Comparison of ENCODE assay signal across 11 cellular contexts in genomic region chr10:116120688-116121087, GRCh38.
DNase-seq lines count a peak whose midpoint lies in the region; ATAC-seq and TF ChIP-seq lines count a peak whose summit lies in the region.
"Had no signal": no experiment of that assay in that cellular context is flagged by ENCODE, and none has a peak within 500 bp of the region (broad histone marks: within the 10 kb centered on the region; RNA-seq: fewer than 3 reads in every experiment).

No MANE protein-coding gene starts in this region.

- ATAC-seq in SK-N-SH treated with all-trans-retinoic acid at 6 μM for 48 hours, result no peak
- ATAC-seq in GM21423 (IDR thresholded peaks at IDR 0.05; ENCODE audit: unreplicated experiment), result no peak
- ATAC-seq in aorta (ENCODE audit: low FRiP score), result no peak
- ATAC-seq in HG03571 (IDR thresholded peaks at IDR 0.05; ENCODE audit: unreplicated experiment), result no peak
- ATAC-seq: naive thymus-derived CD8-positive, alpha-beta T cell had no signal

- TF ChIP-seq CTCF in SK-N-SH (IDR thresholded peaks at IDR 0.05), result peak; percentile 17; the same call in 1 of the 2 replicates
- TF ChIP-seq CTCF in LNCAP (IDR thresholded peaks at IDR 0.05), result peak; percentile 39
- peak; percentile 44 for TF ChIP-seq CTCF in epithelial cell of proximal tubule (conservative IDR thresholded peaks at IDR 0.05; ENCODE audit: low read depth, low read length)
- peak; percentile 18 for TF ChIP-seq CTCF in osteoblast (IDR thresholded peaks at IDR 0.05; ENCODE audit: extremely low read depth, low read depth, low read length)

- H3K9me3 ChIP-seq in SK-N-SH (no peaks in the 10 kb centered on the region), osteoblast (ENCODE audit: low read depth, low read length) (no peaks in the 10 kb centered on the region), aorta (ENCODE audit: control insufficient read depth, low read length) (no peaks in the 10 kb centered on the region)

- H4K20me1 ChIP-seq in SK-N-SH (ENCODE audit: insufficient read depth) (no peaks in the 10 kb centered on the region), osteoblast (ENCODE audit: insufficient read depth, low read length) (no peaks in the 10 kb centered on the region)

- H3K27me3 ChIP-seq in SK-N-SH (ENCODE audit: insufficient read depth) (no peaks in the 10 kb centered on the region), osteoblast (ENCODE audit: insufficient read depth, low read length) (no peaks in the 10 kb centered on the region), aorta (ENCODE audit: control insufficient read depth in 1 of 2, insufficient read depth in 2 of 2, low read length in 1 of 2) (no peaks in the 10 kb centered on the region)

- H3K4me2 ChIP-seq in SK-N-SH, result no peak overlapping the region
- no peak overlapping the region for H3K4me2 ChIP-seq in osteoblast (ENCODE audit: insufficient read depth, low read length)

- H3K4me3 ChIP-seq in SK-N-SH (ENCODE audit: low read depth in 2 of 2, low read length in 1 of 2) (no peak overlapping the region), epithelial cell of proximal tubule (ENCODE audit: low read depth, low read length) (no peak overlapping the region), osteoblast (ENCODE audit: insufficient read depth, low read length) (no peak overlapping the region), aorta (ENCODE audit: low read length in 2 of 2) (no peak overlapping the region)

- intact Hi-C loops in aorta (cut with DNase I), result no loop called here

- no peaks in the 10 kb centered on the region for H3K36me3 ChIP-seq in SK-N-SH (replicated peaks in 1 of 2; ENCODE audit: control insufficient read depth in 1 of 2, insufficient read depth in 2 of 2, low read length in 1 of 2)
- H3K36me3 ChIP-seq in osteoblast (ENCODE audit: insufficient read depth, low read length), result no peaks in the 10 kb centered on the region
- no peaks in the 10 kb centered on the region for H3K36me3 ChIP-seq in aorta (ENCODE audit: control insufficient read depth in 1 of 2, insufficient read depth in 2 of 2, low read length in 1 of 2)

- WGBS in SK-N-SH (ENCODE audit: low lambda C conversion rate), result 49% methylated on average over 9 of the region's 9 CpGs
- 62 to 67% methylated on average over 9 of the region's 9 CpGs for WGBS in aorta, 2 donors

- POLR2A ChIA-PET in SK-N-SH (lab: Yijun Ruan, JAX), result interaction anchor here (0.6 kb wide), 1 partner anchor 10 kb away, joined by 3 read pairs; no protein-coding TSS in a partner anchor

- CTCF ChIA-PET in SK-N-SH (lab: Yijun Ruan, JAX), result interaction anchor here (0.8 to 1.2 kb wide), 2 partner anchors 111 to 321 kb away, joined by 3 to 4 read pairs; no protein-coding TSS in a partner anchor

- no peak overlapping the region for H3K9ac ChIP-seq in SK-N-SH

- H3K79me2 ChIP-seq in SK-N-SH (ENCODE audit: insufficient read depth) (no peaks in the 10 kb centered on the region), osteoblast (ENCODE audit: insufficient read depth, low read length) (no peaks in the 10 kb centered on the region)

- no peaks in the 10 kb centered on the region for H3F3A ChIP-seq in SK-N-SH (replicated peaks; ENCODE audit: insufficient read depth)

- no peak for TF ChIP-seq EP300 in SK-N-SH (IDR thresholded peaks at IDR 0.05; ENCODE audit: borderline replicate concordance in 1 of 2, low read depth in 1 of 2, low read length in 1 of 2)

- H3K27ac ChIP-seq in SK-N-SH (ENCODE audit: low read depth in 2 of 2, low read length in 1 of 2) (no peak overlapping the region), osteoblast (ENCODE audit: low read depth, low read length) (no peak overlapping the region), aorta (ENCODE audit: low read depth in 1 of 2, low read length in 2 of 2) (no peak overlapping the region)

- no peaks in the 10 kb centered on the region for H3K9me2 ChIP-seq in SK-N-SH

- DNase-seq in SK-N-SH, result no peak
- DNase-seq in epithelial cell of proximal tubule (ENCODE audit: low read depth), result no peak
- DNase-seq in osteoblast (ENCODE audit: insufficient read length, low spot score, missing footprints), result peak; percentile 71
- DNase-seq in aorta, result no peak
- DNase-seq: activated CD8-positive, alpha-beta memory T cell treated with anti-CD3 and anti-CD28 coated beads for 24 hours; naive thymus-derived CD8-positive, alpha-beta T cell; NK-92 treated with Interleukin-12 subunit alpha and Interleukin-12 subunit beta, amount 100 ng/mL, for 24 hours had no signal

- no peak; the same call in 1 of the 2 replicates for TF ChIP-seq RAD21 in SK-N-SH (IDR thresholded peaks at IDR 0.05; ENCODE audit: low read length)

- H3K4me1 ChIP-seq in SK-N-SH (ENCODE audit: control insufficient read depth in 1 of 2, insufficient read depth in 2 of 2, low read depth in 1 of 2, low read length in 1 of 2), result no peaks in the 10 kb centered on the region; a peak in 1 of 4 replicates
- no peaks in the 10 kb centered on the region for H3K4me1 ChIP-seq in osteoblast (ENCODE audit: insufficient read depth, low read length)
- no peaks in the 10 kb centered on the region for H3K4me1 ChIP-seq in aorta (ENCODE audit: control insufficient read depth in 1 of 2, insufficient read depth in 2 of 2, low read length in 2 of 2)

- H2AFZ ChIP-seq in SK-N-SH (ENCODE audit: low read depth) (no peak overlapping the region), osteoblast (ENCODE audit: low read length) (no peak overlapping the region)

TF ChIP-seq in SK-N-SH, 30 proteins besides CTCF, POLR2A, EP300 and RAD21 (continues in another document):
- TF ChIP-seq RFX5 (IDR thresholded peaks at IDR 0.05; ENCODE audit: low read length) (no peak), CHD2 (IDR thresholded peaks at IDR 0.05; ENCODE audit: low read length, partially characterized antibody) (no peak), USF1 (IDR thresholded peaks at IDR 0.05; ENCODE audit: borderline replicate concordance, low read depth) (no peak), TCF12 (IDR thresholded peaks at IDR 0.05) (no peak), POLR2AphosphoS5 (IDR thresholded peaks at IDR 0.05; ENCODE audit: low read depth, low read length) (no peak), TAF1 (IDR thresholded peaks at IDR 0.05; ENCODE audit: borderline replicate concordance, low read depth, low read length) (no peak)

TF ChIP-seq in SK-N-SH treated with all-trans-retinoic acid at 6 μM for 48 hours, 23 proteins besides CTCF, POLR2A, EP300 and RAD21 (continues in another document):
- TF ChIP-seq ARNTL (CRISPR knock-in tag; IDR thresholded peaks at IDR 0.05; ENCODE audit: borderline replicate concordance, low read depth), result no peak
- TF ChIP-seq RARB (CRISPR knock-in tag; IDR thresholded peaks at IDR 0.05), result no peak
- no peak for TF ChIP-seq ZNF70 (CRISPR knock-in tag; IDR thresholded peaks at IDR 0.05)
- TF ChIP-seq TSHZ2 (CRISPR knock-in tag; IDR thresholded peaks at IDR 0.05), result no peak
- no peak for TF ChIP-seq CREB5 (CRISPR knock-in tag; IDR thresholded peaks at IDR 0.05; ENCODE audit: low read depth)
- no peak for TF ChIP-seq ZFP3 (CRISPR knock-in tag; IDR thresholded peaks at IDR 0.05)
- TF ChIP-seq TCF4 (CRISPR knock-in tag; IDR thresholded peaks at IDR 0.05; ENCODE audit: borderline replicate concordance), result no peak
- TF ChIP-seq TOX (CRISPR knock-in tag; IDR thresholded peaks at IDR 0.05; ENCODE audit: borderline replicate concordance), result no peak
- no peak for TF ChIP-seq ISL1 (CRISPR knock-in tag; IDR thresholded peaks at IDR 0.05)
- TF ChIP-seq POU6F1 (CRISPR knock-in tag; IDR thresholded peaks at IDR 0.05; ENCODE audit: borderline replicate concordance, low read depth), result no peak
